Comparison of ENCODE assay signal across 1 cellular context in genomic region chr19:43755256-43755801, GRCh38.
TF ChIP-seq lines count a peak whose summit lies in the region.

No MANE protein-coding gene starts in this region.

TF ChIP-seq in HEK293, 187 proteins besides CTCF, POLR2A, EP300 and RAD21 (continued from another document and continues in another):
- TF ChIP-seq, protein P1, sequence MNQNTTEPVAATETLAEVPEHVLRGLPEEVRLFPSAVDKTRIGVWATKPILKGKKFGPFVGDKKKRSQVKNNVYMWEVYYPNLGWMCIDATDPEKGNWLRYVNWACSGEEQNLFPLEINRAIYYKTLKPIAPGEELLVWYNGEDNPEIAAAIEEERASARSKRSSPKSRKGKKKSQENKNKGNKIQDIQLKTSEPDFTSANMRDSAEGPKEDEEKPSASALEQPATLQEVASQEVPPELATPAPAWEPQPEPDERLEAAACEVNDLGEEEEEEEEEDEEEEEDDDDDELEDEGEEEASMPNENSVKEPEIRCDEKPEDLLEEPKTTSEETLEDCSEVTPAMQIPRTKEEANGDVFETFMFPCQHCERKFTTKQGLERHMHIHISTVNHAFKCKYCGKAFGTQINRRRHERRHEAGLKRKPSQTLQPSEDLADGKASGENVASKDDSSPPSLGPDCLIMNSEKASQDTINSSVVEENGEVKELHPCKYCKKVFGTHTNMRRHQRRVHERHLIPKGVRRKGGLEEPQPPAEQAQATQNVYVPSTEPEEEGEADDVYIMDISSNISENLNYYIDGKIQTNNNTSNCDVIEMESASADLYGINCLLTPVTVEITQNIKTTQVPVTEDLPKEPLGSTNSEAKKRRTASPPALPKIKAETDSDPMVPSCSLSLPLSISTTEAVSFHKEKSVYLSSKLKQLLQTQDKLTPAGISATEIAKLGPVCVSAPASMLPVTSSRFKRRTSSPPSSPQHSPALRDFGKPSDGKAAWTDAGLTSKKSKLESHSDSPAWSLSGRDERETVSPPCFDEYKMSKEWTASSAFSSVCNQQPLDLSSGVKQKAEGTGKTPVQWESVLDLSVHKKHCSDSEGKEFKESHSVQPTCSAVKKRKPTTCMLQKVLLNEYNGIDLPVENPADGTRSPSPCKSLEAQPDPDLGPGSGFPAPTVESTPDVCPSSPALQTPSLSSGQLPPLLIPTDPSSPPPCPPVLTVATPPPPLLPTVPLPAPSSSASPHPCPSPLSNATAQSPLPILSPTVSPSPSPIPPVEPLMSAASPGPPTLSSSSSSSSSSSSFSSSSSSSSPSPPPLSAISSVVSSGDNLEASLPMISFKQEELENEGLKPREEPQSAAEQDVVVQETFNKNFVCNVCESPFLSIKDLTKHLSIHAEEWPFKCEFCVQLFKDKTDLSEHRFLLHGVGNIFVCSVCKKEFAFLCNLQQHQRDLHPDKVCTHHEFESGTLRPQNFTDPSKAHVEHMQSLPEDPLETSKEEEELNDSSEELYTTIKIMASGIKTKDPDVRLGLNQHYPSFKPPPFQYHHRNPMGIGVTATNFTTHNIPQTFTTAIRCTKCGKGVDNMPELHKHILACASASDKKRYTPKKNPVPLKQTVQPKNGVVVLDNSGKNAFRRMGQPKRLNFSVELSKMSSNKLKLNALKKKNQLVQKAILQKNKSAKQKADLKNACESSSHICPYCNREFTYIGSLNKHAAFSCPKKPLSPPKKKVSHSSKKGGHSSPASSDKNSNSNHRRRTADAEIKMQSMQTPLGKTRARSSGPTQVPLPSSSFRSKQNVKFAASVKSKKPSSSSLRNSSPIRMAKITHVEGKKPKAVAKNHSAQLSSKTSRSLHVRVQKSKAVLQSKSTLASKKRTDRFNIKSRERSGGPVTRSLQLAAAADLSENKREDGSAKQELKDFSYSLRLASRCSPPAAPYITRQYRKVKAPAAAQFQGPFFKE (tag by site-specific recombination; IDR thresholded peaks at IDR 0.05; ENCODE audit: borderline replicate concordance), result no peak
- no peak for TF ChIP-seq ZNF10 (tag by site-specific recombination; IDR thresholded peaks at IDR 0.05)
- TF ChIP-seq ZNF843 (tag by site-specific recombination; IDR thresholded peaks at IDR 0.05), result no peak
- no peak for TF ChIP-seq ZNF596 (tag by site-specific recombination; IDR thresholded peaks at IDR 0.05)
- peak; percentile 21; the same call in 1 of the 2 replicates for TF ChIP-seq KLF7 (tag by site-specific recombination; IDR thresholded peaks at IDR 0.05; ENCODE audit: borderline replicate concordance)
- TF ChIP-seq ZNF121 (tag by site-specific recombination; IDR thresholded peaks at IDR 0.05), result peak; percentile 34; the same call in 1 of the 2 replicates
- TF ChIP-seq ZBTB20 (tag by site-specific recombination; IDR thresholded peaks at IDR 0.05), result 0 out of 2 replicates have a peak, but pooled peaks have one; percentile 7
- no peak for TF ChIP-seq ZNF248 (tag by site-specific recombination; IDR thresholded peaks at IDR 0.05)
- TF ChIP-seq, protein P2, sequence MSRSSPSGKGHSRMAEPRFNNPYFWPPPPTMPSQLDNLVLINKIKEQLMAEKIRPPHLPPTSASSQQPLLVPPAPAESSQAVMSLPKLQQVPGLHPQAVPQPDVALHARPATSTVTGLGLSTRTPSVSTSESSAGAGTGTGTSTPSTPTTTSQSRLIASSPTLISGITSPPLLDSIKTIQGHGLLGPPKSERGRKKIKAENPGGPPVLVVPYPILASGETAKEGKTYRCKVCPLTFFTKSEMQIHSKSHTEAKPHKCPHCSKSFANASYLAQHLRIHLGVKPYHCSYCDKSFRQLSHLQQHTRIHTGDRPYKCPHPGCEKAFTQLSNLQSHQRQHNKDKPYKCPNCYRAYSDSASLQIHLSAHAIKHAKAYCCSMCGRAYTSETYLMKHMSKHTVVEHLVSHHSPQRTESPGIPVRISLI (tag by site-specific recombination; IDR thresholded peaks at IDR 0.05), result no peak
- no peak for TF ChIP-seq SETDB1 (IDR thresholded peaks at IDR 0.05; ENCODE audit: insufficient read length, low read length)
- TF ChIP-seq ZFP3 (tag by site-specific recombination; IDR thresholded peaks at IDR 0.05; ENCODE audit: low read depth), result peak; percentile 16; the same call in 1 of the 2 replicates
- TF ChIP-seq, protein P3, sequence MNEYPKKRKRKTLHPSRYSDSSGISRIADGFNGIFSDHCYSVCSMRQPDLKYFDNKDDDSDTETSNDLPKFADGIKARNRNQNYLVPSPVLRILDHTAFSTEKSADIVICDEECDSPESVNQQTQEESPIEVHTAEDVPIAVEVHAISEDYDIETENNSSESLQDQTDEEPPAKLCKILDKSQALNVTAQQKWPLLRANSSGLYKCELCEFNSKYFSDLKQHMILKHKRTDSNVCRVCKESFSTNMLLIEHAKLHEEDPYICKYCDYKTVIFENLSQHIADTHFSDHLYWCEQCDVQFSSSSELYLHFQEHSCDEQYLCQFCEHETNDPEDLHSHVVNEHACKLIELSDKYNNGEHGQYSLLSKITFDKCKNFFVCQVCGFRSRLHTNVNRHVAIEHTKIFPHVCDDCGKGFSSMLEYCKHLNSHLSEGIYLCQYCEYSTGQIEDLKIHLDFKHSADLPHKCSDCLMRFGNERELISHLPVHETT (tag by site-specific recombination; IDR thresholded peaks at IDR 0.05), result peak; percentile 30
- no peak for TF ChIP-seq ZNF416 (tag by site-specific recombination; IDR thresholded peaks at IDR 0.05)
- no peak for TF ChIP-seq ZNF157 (tag by site-specific recombination; IDR thresholded peaks at IDR 0.05)
- TF ChIP-seq ZNF184 (tag by site-specific recombination; IDR thresholded peaks at IDR 0.05), result no peak
- no peak for TF ChIP-seq ZNF292 (tag by site-specific recombination; IDR thresholded peaks at IDR 0.05; ENCODE audit: borderline replicate concordance, low read depth)
- TF ChIP-seq ZNF623 (tag by site-specific recombination; IDR thresholded peaks at IDR 0.05), result peak; percentile 35
- TF ChIP-seq ZNF768 (tag by site-specific recombination; IDR thresholded peaks at IDR 0.05), result no peak; the same call in 1 of the 2 replicates
- TF ChIP-seq ZNF391 (tag by site-specific recombination; IDR thresholded peaks at IDR 0.05; ENCODE audit: borderline replicate concordance, low read depth), result peak; percentile 73
- TF ChIP-seq, protein P4, sequence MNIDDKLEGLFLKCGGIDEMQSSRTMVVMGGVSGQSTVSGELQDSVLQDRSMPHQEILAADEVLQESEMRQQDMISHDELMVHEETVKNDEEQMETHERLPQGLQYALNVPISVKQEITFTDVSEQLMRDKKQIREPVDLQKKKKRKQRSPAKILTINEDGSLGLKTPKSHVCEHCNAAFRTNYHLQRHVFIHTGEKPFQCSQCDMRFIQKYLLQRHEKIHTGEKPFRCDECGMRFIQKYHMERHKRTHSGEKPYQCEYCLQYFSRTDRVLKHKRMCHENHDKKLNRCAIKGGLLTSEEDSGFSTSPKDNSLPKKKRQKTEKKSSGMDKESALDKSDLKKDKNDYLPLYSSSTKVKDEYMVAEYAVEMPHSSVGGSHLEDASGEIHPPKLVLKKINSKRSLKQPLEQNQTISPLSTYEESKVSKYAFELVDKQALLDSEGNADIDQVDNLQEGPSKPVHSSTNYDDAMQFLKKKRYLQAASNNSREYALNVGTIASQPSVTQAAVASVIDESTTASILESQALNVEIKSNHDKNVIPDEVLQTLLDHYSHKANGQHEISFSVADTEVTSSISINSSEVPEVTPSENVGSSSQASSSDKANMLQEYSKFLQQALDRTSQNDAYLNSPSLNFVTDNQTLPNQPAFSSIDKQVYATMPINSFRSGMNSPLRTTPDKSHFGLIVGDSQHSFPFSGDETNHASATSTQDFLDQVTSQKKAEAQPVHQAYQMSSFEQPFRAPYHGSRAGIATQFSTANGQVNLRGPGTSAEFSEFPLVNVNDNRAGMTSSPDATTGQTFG (tag by site-specific recombination; IDR thresholded peaks at IDR 0.05; ENCODE audit: borderline replicate concordance), result no peak
- no peak for TF ChIP-seq ZNF544 (tag by site-specific recombination; IDR thresholded peaks at IDR 0.05)
- no peak for TF ChIP-seq KLF9 (tag by site-specific recombination; IDR thresholded peaks at IDR 0.05; ENCODE audit: low read depth)
- 0 out of 2 replicates have a peak, but pooled peaks have one; percentile 31 for TF ChIP-seq ZNF404 (tag by site-specific recombination; IDR thresholded peaks at IDR 0.05)
- TF ChIP-seq ZNF610 (tag by site-specific recombination; IDR thresholded peaks at IDR 0.05; ENCODE audit: borderline replicate concordance), result no peak; the same call in 1 of the 2 replicates
- TF ChIP-seq INSM2 (tag by site-specific recombination; IDR thresholded peaks at IDR 0.05), result peak; percentile 59
- TF ChIP-seq ZNF677 (tag by site-specific recombination; IDR thresholded peaks at IDR 0.05), result no peak
- TF ChIP-seq ZNF23 (tag by site-specific recombination; IDR thresholded peaks at IDR 0.05; ENCODE audit: borderline replicate concordance), result no peak
- TF ChIP-seq ZFP41 (tag by site-specific recombination; IDR thresholded peaks at IDR 0.05; ENCODE audit: borderline replicate concordance), result no peak
- TF ChIP-seq TRIM28 (IDR thresholded peaks at IDR 0.05; ENCODE audit: borderline replicate concordance, low read length), result no peak
- TF ChIP-seq ZBTB10 (tag by site-specific recombination; IDR thresholded peaks at IDR 0.05), result no peak; the same call in 1 of the 2 replicates
- no peak for TF ChIP-seq ZNF274 (IDR thresholded peaks at IDR 0.05; ENCODE audit: low read length)
- no peak for TF ChIP-seq ZNF274 (tag by site-specific recombination; IDR thresholded peaks at IDR 0.05; ENCODE audit: borderline replicate concordance)
- TF ChIP-seq ZNF394 (tag by site-specific recombination; IDR thresholded peaks at IDR 0.05; ENCODE audit: borderline replicate concordance), result peak; percentile 35; the same call in 1 of the 2 replicates
- peak; percentile 44; the same call in 1 of the 2 replicates for TF ChIP-seq ZNF501 (tag by site-specific recombination; IDR thresholded peaks at IDR 0.05)
- TF ChIP-seq ZNF223 (tag by site-specific recombination; IDR thresholded peaks at IDR 0.05), result no peak
- TF ChIP-seq PRDM6 (tag by site-specific recombination; IDR thresholded peaks at IDR 0.05), result no peak
- peak; percentile 85 for TF ChIP-seq ZFP37 (tag by site-specific recombination; IDR thresholded peaks at IDR 0.05)
- no peak for TF ChIP-seq ZNF112 (tag by site-specific recombination; IDR thresholded peaks at IDR 0.05)
- TF ChIP-seq ZNF558 (tag by site-specific recombination; IDR thresholded peaks at IDR 0.05), result peak; percentile 53; the same call in 1 of the 2 replicates
- TF ChIP-seq GLIS2 (tag by site-specific recombination; IDR thresholded peaks at IDR 0.05), result no peak
- TF ChIP-seq, protein P5, sequence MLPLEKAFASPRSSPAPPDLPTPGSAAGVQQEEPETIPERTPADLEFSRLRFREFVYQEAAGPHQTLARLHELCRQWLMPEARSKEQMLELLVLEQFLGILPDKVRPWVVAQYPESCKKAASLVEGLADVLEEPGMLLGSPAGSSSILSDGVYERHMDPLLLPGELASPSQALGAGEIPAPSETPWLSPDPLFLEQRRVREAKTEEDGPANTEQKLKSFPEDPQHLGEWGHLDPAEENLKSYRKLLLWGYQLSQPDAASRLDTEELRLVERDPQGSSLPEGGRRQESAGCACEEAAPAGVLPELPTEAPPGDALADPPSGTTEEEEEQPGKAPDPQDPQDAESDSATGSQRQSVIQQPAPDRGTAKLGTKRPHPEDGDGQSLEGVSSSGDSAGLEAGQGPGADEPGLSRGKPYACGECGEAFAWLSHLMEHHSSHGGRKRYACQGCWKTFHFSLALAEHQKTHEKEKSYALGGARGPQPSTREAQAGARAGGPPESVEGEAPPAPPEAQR (tag by site-specific recombination; IDR thresholded peaks at IDR 0.05), result no peak
